2 cellular contexts compared by ENCODE assay signal in genomic region chrX:136916827-136917226, GRCh38.
TF ChIP-seq lines count a peak whose summit lies in the region.

No MANE protein-coding gene starts in this region.

TF ChIP-seq in HEK293, 187 proteins besides CTCF, POLR2A, EP300 and RAD21 (continued from another document):
- TF ChIP-seq ZNF677 (tag by site-specific recombination; IDR thresholded peaks at IDR 0.05) (no peak), ZNF561 (tag by site-specific recombination; IDR thresholded peaks at IDR 0.05; ENCODE audit: borderline replicate concordance) (no peak), PBX3 (CRISPR knock-in tag; IDR thresholded peaks at IDR 0.05) (no peak), ZBTB17 (tag by site-specific recombination; IDR thresholded peaks at IDR 0.05) (no peak), AEBP2 (tag by site-specific recombination; IDR thresholded peaks at IDR 0.05; ENCODE audit: borderline replicate concordance) (no peak), ZNF404 (tag by site-specific recombination; IDR thresholded peaks at IDR 0.05) (no peak), ZFP41 (tag by site-specific recombination; IDR thresholded peaks at IDR 0.05; ENCODE audit: borderline replicate concordance) (no peak), ZNF26 (tag by site-specific recombination; IDR thresholded peaks at IDR 0.05) (no peak), ZNF513 (tag by site-specific recombination; IDR thresholded peaks at IDR 0.05) (peak; percentile 100), EGR2 (tag by site-specific recombination; IDR thresholded peaks at IDR 0.05; ENCODE audit: low read depth) (peak; percentile 34; the same call in 1 of the 2 replicates), ZNF48 (tag by site-specific recombination; IDR thresholded peaks at IDR 0.05) (no peak), ZNF174 (tag by site-specific recombination; IDR thresholded peaks at IDR 0.05) (no peak), ZNF302 (tag by site-specific recombination; IDR thresholded peaks at IDR 0.05; ENCODE audit: low read depth) (no peak)

TF ChIP-seq in endothelial cell of umbilical vein, 7 proteins besides CTCF, POLR2A, EP300 and RAD21 (continued from another document):
- no peak for TF ChIP-seq EZH2 (IDR thresholded peaks at IDR 0.05; ENCODE audit: borderline replicate concordance, low read depth, low read length, severe bottlenecking)
- TF ChIP-seq MYC (IDR thresholded peaks at IDR 0.05; ENCODE audit: low read depth, low read length): no peak
- no peak for TF ChIP-seq FOS (IDR thresholded peaks at IDR 0.05; ENCODE audit: borderline replicate concordance, insufficient read depth, low read length)
- no peak for TF ChIP-seq POLR2AphosphoS5 (IDR thresholded peaks at IDR 0.05; ENCODE audit: insufficient read depth, low read depth, low read length)
- TF ChIP-seq JUN (IDR thresholded peaks at IDR 0.05; ENCODE audit: borderline replicate concordance, insufficient read depth, insufficient read length, low read depth): no peak
